8 cellular contexts compared by ENCODE assay signal in the genomic region with DNA sequence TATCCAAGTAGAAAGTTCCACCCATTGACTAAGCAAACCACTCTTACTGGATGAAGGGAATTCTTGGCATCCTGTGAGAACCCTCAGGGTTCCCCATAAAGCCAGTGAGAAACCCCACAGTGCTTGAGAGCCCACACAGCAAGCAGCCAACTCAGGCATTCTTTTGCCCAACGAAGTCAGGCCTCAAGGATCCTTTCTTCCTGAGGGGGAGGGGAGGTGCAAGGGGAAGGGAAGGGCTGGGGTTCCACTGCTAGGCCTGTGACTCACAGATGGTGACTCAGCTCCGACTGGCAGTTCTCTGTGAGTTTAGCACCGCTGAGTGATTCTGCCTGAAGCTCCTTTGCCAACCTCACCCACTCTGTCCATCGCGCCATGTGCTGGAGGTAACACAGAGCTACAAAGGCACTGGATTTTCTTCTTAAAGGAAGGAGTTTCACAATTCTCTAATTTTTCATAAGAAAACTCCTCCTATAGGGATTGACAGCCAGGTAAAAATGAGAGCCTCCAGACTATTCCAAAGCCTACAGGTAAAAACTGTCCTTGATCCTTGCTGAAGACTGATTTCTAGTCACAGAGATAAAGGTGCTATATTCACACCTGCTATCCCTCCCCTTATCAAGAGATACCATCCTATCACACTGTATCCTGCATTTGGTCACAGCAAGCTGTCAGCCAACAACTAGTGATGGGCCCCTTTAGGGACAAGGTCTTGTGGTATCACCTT. TPM values are rescaled to one million over a fixed set of nuclear protein-coding genes. Genes with fewer than 3 reads are reported as not detected.
DNase-seq lines count a peak whose midpoint lies in the region; ATAC-seq and TF ChIP-seq lines count a peak whose summit lies in the region.

No MANE protein-coding gene starts in this region.

- H3K36me3 ChIP-seq in PC-3 (ENCODE audit: low read depth, low read length) (peaks cover 83% of the 10 kb centered on the region), esophagus squamous epithelium (peaks cover 38 to 75% (median 40%) of the 10 kb centered on the region in 3 donors)

- H3K27me3 Mint-ChIP-seq in activated T-cell treated with anti-CD3 and anti-CD28 coated beads, Interleukin-2, amount 50 U/mL, for 24 hours = no peaks in the 10 kb centered on the region
- no peaks in the 10 kb centered on the region for H3K27me3 Mint-ChIP-seq in naive thymus-derived CD8-positive, alpha-beta T cell
- H3K27me3 Mint-ChIP-seq in stimulated activated naive B cell treated with anti-CD40 and anti-IgM and Interleukin-4, amounts not matched to agents 10 μg/mL and 1 μg/mL and 100 μg/mL, for 72 hours = no peaks in the 10 kb centered on the region

- H4K20me1 ChIP-seq in PC-3 (ENCODE audit: low read length) = peaks cover 84% of the 10 kb centered on the region

- no peaks in the 10 kb centered on the region for H3K9me3 Mint-ChIP-seq in activated T-cell treated with anti-CD3 and anti-CD28 coated beads, Interleukin-2, amount 50 U/mL, for 24 hours
- H3K9me3 Mint-ChIP-seq in naive thymus-derived CD8-positive, alpha-beta T cell = no peaks in the 10 kb centered on the region
- H3K9me3 Mint-ChIP-seq in stimulated activated naive B cell treated with anti-CD40 and anti-IgM and Interleukin-4, amounts not matched to agents 10 μg/mL and 1 μg/mL and 100 μg/mL, for 72 hours = no peaks in the 10 kb centered on the region

- 0 to 5% methylated on average over 4 to 5 of the region's 5 CpGs for WGBS in esophagus squamous epithelium, 2 donors

- peak overlapping the region; percentile 46 for H3K9ac ChIP-seq in PC-3 (ENCODE audit: low read length)

- H3K9me3 ChIP-seq in PC-3 (ENCODE audit: low read length) (no peaks in the 10 kb centered on the region), esophagus squamous epithelium (no peaks in the 10 kb centered on the region)

- peak overlapping the region; percentile 90 for H3K4me2 ChIP-seq in PC-3 (ENCODE audit: low read length)

- BruUV-seq in PC-3 (replicated peaks; lab: Mats Ljungman, UMichigan) = TSS peak; percentile 72

- H3K27me3 ChIP-seq in PC-3 (ENCODE audit: low read length) (no peaks in the 10 kb centered on the region), esophagus squamous epithelium (no peaks in the 10 kb centered on the region)

- no peak overlapping the region for H2AFZ ChIP-seq in PC-3 (ENCODE audit: low read length)

- TF ChIP-seq CTCF in PC-3 (conservative IDR thresholded peaks at IDR 0.05; ENCODE audit: low read depth, low read length) = no peak
- no peak for TF ChIP-seq CTCF in esophagus squamous epithelium (IDR thresholded peaks at IDR 0.05)

- TF ChIP-seq POLR2A in esophagus squamous epithelium (IDR thresholded peaks at IDR 0.05) = peak in 1 of 4 donors; percentile 26

- intact Hi-C loops in PC-3 (cut with micrococcal nuclease) (loop anchor here (5.0 kb wide), 1 partner anchor 114 kb away; no protein-coding TSS in a partner anchor), esophagus squamous epithelium (cut with DNase I) (loop anchor here (5.0 kb wide), 1 partner anchor 34 kb away; no protein-coding TSS in a partner anchor)

- no peaks in the 10 kb centered on the region for H3K9me2 ChIP-seq in PC-3 (replicated peaks; ENCODE audit: low read length)

- CTCF ChIA-PET in PC-3 (lab: Charles Lee) = interaction anchor here (0.7 to 1.4 kb wide), 3 partner anchors 11 to 113 kb away, joined by 3 read pairs; no protein-coding TSS in a partner anchor

- peaks cover 72% of the 10 kb centered on the region for H3K4me1 Mint-ChIP-seq in activated T-cell treated with anti-CD3 and anti-CD28 coated beads, Interleukin-2, amount 50 U/mL, for 24 hours (ENCODE audit: low read depth)
- H3K4me1 Mint-ChIP-seq in naive thymus-derived CD8-positive, alpha-beta T cell = peaks cover 23 to 73% (median 69%) of the 10 kb centered on the region in 4 donors
- peaks cover 39 to 70% of the 10 kb centered on the region in 2 donors for H3K4me1 Mint-ChIP-seq in stimulated activated naive B cell treated with anti-CD40 and anti-IgM and Interleukin-4, amounts not matched to agents 10 μg/mL and 1 μg/mL and 100 μg/mL, for 72 hours

- peaks cover 98% of the 10 kb centered on the region for H3K36me3 Mint-ChIP-seq in activated T-cell treated with anti-CD3 and anti-CD28 coated beads, Interleukin-2, amount 50 U/mL, for 24 hours (ENCODE audit: low read depth)
- peaks cover 4 to 78% (median 23%) of the 10 kb centered on the region in 3 donors for H3K36me3 Mint-ChIP-seq in naive thymus-derived CD8-positive, alpha-beta T cell
- peaks cover 63 to 85% of the 10 kb centered on the region in 2 donors for H3K36me3 Mint-ChIP-seq in stimulated activated naive B cell treated with anti-CD40 and anti-IgM and Interleukin-4, amounts not matched to agents 10 μg/mL and 1 μg/mL and 100 μg/mL, for 72 hours

- in situ Hi-C loops in G401 (cut with HindIII; ENCODE audit: low sequenced_read_pairs) = no loop called here

- H3K27ac Mint-ChIP-seq in activated T-cell treated with anti-CD3 and anti-CD28 coated beads, Interleukin-2, amount 50 U/mL, for 24 hours = peak overlapping the region; percentile 100
- peak overlapping the region; percentile 8 to 84 (median 69) for H3K27ac Mint-ChIP-seq in naive thymus-derived CD8-positive, alpha-beta T cell
- peak overlapping the region; percentile 69 for H3K27ac Mint-ChIP-seq in stimulated activated naive B cell treated with anti-CD40 and anti-IgM and Interleukin-4, amounts not matched to agents 10 μg/mL and 1 μg/mL and 100 μg/mL, for 72 hours

- H3K4me3 ChIP-seq in PC-3 (ENCODE audit: low read length) (peak overlapping the region; percentile 95), esophagus squamous epithelium (peak overlapping the region in 3 of 4 donors; percentile 1 to 32 (median 17))

- DNase-seq in G401 (ENCODE audit: low spot score) (peak; percentile 37), PC-3 (peak; percentile 99), esophagus squamous epithelium (lab: John Stamatoyannopoulos, UW) (peak; percentile 60)
- DNase-seq in activated T-cell treated with anti-CD3 and anti-CD28 coated beads, Interleukin-2, amount 50 U/mL, for 24 hours = peak; percentile 82
- DNase-seq in naive thymus-derived CD8-positive, alpha-beta T cell = peak in 2 of 10 donors; percentile 38 to 61
- no peak for DNase-seq in stimulated activated naive B cell treated with anti-CD40 and anti-IgM and Interleukin-4, amounts not matched to agents 10 μg/mL and 1 μg/mL and 100 μg/mL, for 72 hours

- ATAC-seq in PC-3 (peak; percentile 75), GM18907 (IDR thresholded peaks at IDR 0.05; ENCODE audit: unreplicated experiment) (no peak), HG02852 (IDR thresholded peaks at IDR 0.05; ENCODE audit: unreplicated experiment) (no peak)
- ATAC-seq in naive thymus-derived CD8-positive, alpha-beta T cell = peak in 1 of 2 donors; percentile 4
- ATAC-seq in stimulated activated naive B cell treated with anti-CD40 and anti-IgM and Interleukin-4, amounts not matched to agents 10 μg/mL and 1 μg/mL and 100 μg/mL, for 72 hours (replicated peaks) = no peak

- POLR2A ChIA-PET in PC-3 (lab: Charles Lee; ENCODE audit: unreplicated experiment) = interaction anchor here (0.6 to 1.1 kb wide), 2 partner anchors 25 to 34 kb away, joined by 3 read pairs; no protein-coding TSS in a partner anchor
- POLR2A ChIA-PET in naive thymus-derived CD8-positive, alpha-beta T cell (lab: Charles Lee) = interaction anchor here (0.5 to 1.6 kb wide), 6 partner anchors 13 to 114 kb away, joined by 3 to 9 read pairs (median 3); partner anchors contain the start of gene RERE

- H3F3A ChIP-seq in PC-3 (ENCODE audit: low read length, unreplicated experiment) = peaks cover 53% of the 10 kb centered on the region

- H3K27ac ChIP-seq in PC-3 (ENCODE audit: low read length) (peak overlapping the region; percentile 97), esophagus squamous epithelium (peak overlapping the region; percentile 79 to 100 (median 96))

- H3K79me2 ChIP-seq in PC-3 (ENCODE audit: low read length) = peaks cover 98% of the 10 kb centered on the region

- peak overlapping the region; percentile 97 for H3K4me3 Mint-ChIP-seq in activated T-cell treated with anti-CD3 and anti-CD28 coated beads, Interleukin-2, amount 50 U/mL, for 24 hours
- H3K4me3 Mint-ChIP-seq in naive thymus-derived CD8-positive, alpha-beta T cell = peak overlapping the region in 9 of 10 donors; percentile 10 to 67 (median 49)
- peak overlapping the region; percentile 17 to 32 for H3K4me3 Mint-ChIP-seq in stimulated activated naive B cell treated with anti-CD40 and anti-IgM and Interleukin-4, amounts not matched to agents 10 μg/mL and 1 μg/mL and 100 μg/mL, for 72 hours

- H3K4me1 ChIP-seq in PC-3 (ENCODE audit: insufficient read depth, low read length) (peaks cover 55% of the 10 kb centered on the region), esophagus squamous epithelium (peaks cover 38 to 87% (median 63%) of the 10 kb centered on the region in 3 donors)

RNA-seq across cellular contexts. Expression of gene ENO1, which starts 4.8 kb away (rescaled TPM):
- total RNA-seq in G401 (2014; rRNA removed; shearing (Covaris generic)) = 1,614 and 1,928 TPM in 2 replicates
- 3,669 and 3,712 TPM in 2 replicates for total RNA-seq in PC-3 (2014; rRNA removed)
- 1,000 to 10,000 TPM in 3 of 4 donors, 100 to 1,000 TPM in 1; 954 to 1,668 (median 1,315) TPM for total RNA-seq in esophagus squamous epithelium
- 100 to 1,000 TPM; 225 to 228 TPM for total RNA-seq in naive thymus-derived CD8-positive, alpha-beta T cell
- 1,000 to 10,000 TPM in 2 of 3 donors, 100 to 1,000 TPM in 1; 873 to 1,190 (median 1,047) TPM for polyA plus RNA-seq in naive thymus-derived CD8-positive, alpha-beta T cell

RNA-seq across cellular contexts. Expression of gene RERE, which starts 56.2 kb away (rescaled TPM):
- total RNA-seq in G401 (2014; rRNA removed; shearing (Covaris generic)) = 22.6 and 57.3 TPM in 2 replicates
- total RNA-seq in PC-3 (2014; rRNA removed) (24.2 and 45.2 TPM in 2 replicates), esophagus squamous epithelium (10 to 100 TPM; 27.5 to 56.6 (median 32.1) TPM)
- 10 to 100 TPM; 79.6 to 84.2 TPM for total RNA-seq in naive thymus-derived CD8-positive, alpha-beta T cell
- 1 to 10 TPM; 4.1 to 8.8 (median 4.9) TPM for polyA plus RNA-seq in naive thymus-derived CD8-positive, alpha-beta T cell

Comparison
In these comparisons a context has a peak if more than half of its experiments do, and no peak if none do; other contexts are left out.
1. H3K4me3 Mint-ChIP-seq: peak in every context shown above with its lines; median percentile 97 in activated T-cell treated with anti-CD3 and anti-CD28 coated beads, Interleukin-2, amount 50 U/mL, for 24 hours; 49 in naive thymus-derived CD8-positive, alpha-beta T cell; 24 in stimulated activated naive B cell treated with anti-CD40 and anti-IgM and Interleukin-4, amounts not matched to agents 10 μg/mL and 1 μg/mL and 100 μg/mL, for 72 hours.